8 cellular contexts compared by ENCODE assay signal in genomic region chr1:37323486-37324377, GRCh38.
A peak's percentile ranks its signal among the peaks of the same experiment; 100 is the strongest.
DNase-seq lines count a peak whose midpoint lies in the region; ATAC-seq, FAIRE-seq and TF ChIP-seq lines count a peak whose summit lies in the region.

No MANE protein-coding gene starts in this region.

- CTCF ChIA-PET in K562 (lab: Yijun Ruan, JAX; ENCODE audit: low intra/inter-chr PET ratio) = interaction anchor here (0.6 to 1.2 kb wide), 4 partner anchors 321 to 1607 kb away, joined by 3 to 5 read pairs (median 4); no protein-coding TSS in a partner anchor

- peak; percentile 69 to 91 for TF ChIP-seq RAD21 in K562 (CRISPR knock-in tag; conservative IDR thresholded peaks at IDR 0.05 in 1 of 2, IDR thresholded peaks at IDR 0.05 in 1 of 2)

- no peak for TF ChIP-seq POLR2A in K562 (conservative IDR thresholded peaks at IDR 0.05)

- BruUV-seq in K562 (replicated peaks; lab: Mats Ljungman, UMichigan) = no TSS peak

- no peaks in the 10 kb centered on the region for H3K36me3 ChIP-seq in K562 (ENCODE audit: control insufficient read depth, insufficient read depth, low read length)

- no peaks in the 10 kb centered on the region for H3K36me3 Mint-ChIP-seq in natural killer cell
- H3K36me3 Mint-ChIP-seq in natural killer cell treated with Interleukin-12 subunit alpha and Interleukin-12 subunit beta and Interleukin-15 and Interleukin-18, amount 100 ng/mL, for 72 hours = no peaks in the 10 kb centered on the region
- H3K36me3 Mint-ChIP-seq in neural crest cell (ENCODE audit: low read depth) = no peaks in the 10 kb centered on the region

- H3K4me3 Mint-ChIP-seq in natural killer cell (no peak overlapping the region), neural crest cell (no peak overlapping the region)
- H3K4me3 Mint-ChIP-seq in natural killer cell treated with Interleukin-12 subunit alpha and Interleukin-12 subunit beta and Interleukin-15 and Interleukin-18, amount 100 ng/mL, for 72 hours = no peak overlapping the region

- intact Hi-C loops in natural killer cell (cut with micrococcal nuclease) (loop anchor here (5.0 kb wide), 1 partner anchor 746 kb away; no protein-coding TSS in a partner anchor), K562 (cut with micrococcal nuclease) (loop anchor here (5.0 to 10.0 kb wide), 4 partner anchors 111 to 749 kb away; no protein-coding TSS in a partner anchor)

- no peak for TF ChIP-seq EP300 in K562 (IDR thresholded peaks at IDR 0.05; ENCODE audit: low read length)

- no peak overlapping the region for H3K4me2 ChIP-seq in K562 (ENCODE audit: insufficient read depth, low read length)

- no peak overlapping the region for H3K27ac ChIP-seq in K562 (ENCODE audit: extremely low read depth, low read depth, low read length)

- no peaks in the 10 kb centered on the region for H3K79me2 ChIP-seq in K562 (ENCODE audit: control insufficient read depth, insufficient read depth, low read length)

- POLR2A ChIA-PET in K562 (lab: Yijun Ruan, JAX) = no interaction called here

- H2AFZ ChIP-seq in K562 (ENCODE audit: low read depth, low read length) = no peak overlapping the region

- no peaks in the 10 kb centered on the region for H3K9me1 ChIP-seq in K562 (ENCODE audit: control insufficient read depth, insufficient read depth, low read length)

- WGBS in K562 (ENCODE audit: insufficient coverage, low coverage, missing lambda C conversion rate) = 21% methylated on average over 17 of the region's 19 CpGs

- H3K27ac Mint-ChIP-seq in natural killer cell = no peak overlapping the region
- no peak overlapping the region for H3K27ac Mint-ChIP-seq in natural killer cell treated with Interleukin-12 subunit alpha and Interleukin-12 subunit beta and Interleukin-15 and Interleukin-18, amount 100 ng/mL, for 72 hours
- no peak overlapping the region for H3K27ac Mint-ChIP-seq in neural crest cell (ENCODE audit: unreplicated experiment)

- no peak overlapping the region for H3K9ac ChIP-seq in K562 (ENCODE audit: insufficient read depth in 1 of 2, low read depth in 2 of 2, low read length in 2 of 2)

- peaks cover 25 to 36% of the 10 kb centered on the region in 2 donors for H3K27me3 Mint-ChIP-seq in natural killer cell (ENCODE audit: low read depth in 2 of 2)
- peaks cover 28 to 33% of the 10 kb centered on the region in 2 donors for H3K27me3 Mint-ChIP-seq in natural killer cell treated with Interleukin-12 subunit alpha and Interleukin-12 subunit beta and Interleukin-15 and Interleukin-18, amount 100 ng/mL, for 72 hours
- H3K27me3 Mint-ChIP-seq in neural crest cell (ENCODE audit: low read depth) = peaks cover 61% of the 10 kb centered on the region

- no peak overlapping the region for H3K4me3 ChIP-seq in K562

- TF ChIP-seq CTCF in natural killer cell (IDR thresholded peaks at IDR 0.05) (peak; percentile 50), K562 (IDR thresholded peaks at IDR 0.05 in 2 of 3, conservative IDR thresholded peaks at IDR 0.05 in 1 of 3; ENCODE audit: insufficient read depth in 2 of 3, low read depth in 1 of 3, low read length in 3 of 3) (peak; percentile 82 to 87 (median 86)), neural crest cell (conservative IDR thresholded peaks at IDR 0.05) (peak; percentile 78)

- DNase-seq in natural killer cell = no peak
- no peak for DNase-seq in natural killer cell treated with Interleukin-12 subunit alpha and Interleukin-12 subunit beta and Interleukin-15 and Interleukin-18, amount 100 ng/mL, for 72 hours (ENCODE audit: low spot score)
- DNase-seq in NCI-H460 (ENCODE audit: extremely low read depth, low read depth) = peak; percentile 9
- peak; percentile 67 to 88 (median 86) for DNase-seq in K562 (ENCODE audit: extremely low read depth in 1 of 4, low spot score in 3 of 4)
- peak; percentile 31 for DNase-seq in neural crest cell (ENCODE audit: low read depth, low spot score)
- no peak for DNase-seq in nucleus accumbens (lab: John Stamatoyannopoulos, UW)

- no peaks in the 10 kb centered on the region for H3K9me3 ChIP-seq in K562 (replicated peaks; ENCODE audit: control insufficient read depth, insufficient read depth, low read depth, low read length)

- FAIRE-seq in K562 (lab: Jason Lieb, UNC) = peak; percentile 85

- H3K9me3 Mint-ChIP-seq in natural killer cell (no peaks in the 10 kb centered on the region), neural crest cell (peaks cover 2% of the 10 kb centered on the region)
- no peaks in the 10 kb centered on the region for H3K9me3 Mint-ChIP-seq in natural killer cell treated with Interleukin-12 subunit alpha and Interleukin-12 subunit beta and Interleukin-15 and Interleukin-18, amount 100 ng/mL, for 72 hours

- no peak for ATAC-seq in natural killer cell
- no peak for ATAC-seq in natural killer cell treated with Interleukin-12 subunit alpha and Interleukin-12 subunit beta and Interleukin-15 and Interleukin-18, amount 100 ng/mL, for 72 hours
- ATAC-seq in K562 = peak; percentile 72
- ATAC-seq in GM21390 (IDR thresholded peaks at IDR 0.05; ENCODE audit: unreplicated experiment) = no peak
- no peak for ATAC-seq in HG03378 (IDR thresholded peaks at IDR 0.05; ENCODE audit: unreplicated experiment)

- no peaks in the 10 kb centered on the region for H3K4me1 ChIP-seq in K562 (replicated peaks in 1 of 2; ENCODE audit: control insufficient read depth in 2 of 2, insufficient read depth in 2 of 2, low read length in 2 of 2)

- no peaks in the 10 kb centered on the region for H4K20me1 ChIP-seq in K562 (replicated peaks; ENCODE audit: control insufficient read depth, insufficient read depth, low read length)

- no peaks in the 10 kb centered on the region for H3K4me1 Mint-ChIP-seq in natural killer cell
- H3K4me1 Mint-ChIP-seq in natural killer cell treated with Interleukin-12 subunit alpha and Interleukin-12 subunit beta and Interleukin-15 and Interleukin-18, amount 100 ng/mL, for 72 hours (ENCODE audit: low read depth in 2 of 2) = no peaks in the 10 kb centered on the region
- no peaks in the 10 kb centered on the region for H3K4me1 Mint-ChIP-seq in neural crest cell

- H3K27me3 ChIP-seq in K562 (ENCODE audit: control insufficient read depth in 2 of 2, insufficient read depth in 2 of 2, low read length in 2 of 2) = peaks cover 4 to 8% of the 10 kb centered on the region in 2 experiments; a peak in 3 of 5 replicates

- in situ Hi-C loops in K562 (cut with MboI) = no loop called here

TF ChIP-seq in K562, 482 proteins besides CTCF, POLR2A, EP300 and RAD21:
- TF ChIP-seq ZNF384 (IDR thresholded peaks at IDR 0.05; ENCODE audit: low read depth, low read length) (no peak), XRCC5 (IDR thresholded peaks at IDR 0.05; ENCODE audit: low read depth, low read length) (0 out of 2 replicates have a peak, but pooled peaks have one; percentile 38), STAG1 (CRISPR knock-in tag; IDR thresholded peaks at IDR 0.05; ENCODE audit: borderline replicate concordance) (peak; percentile 35; the same call in 1 of the 2 replicates), KLF16 (IDR thresholded peaks at IDR 0.05) (peak; percentile 52; the same call in 1 of the 2 replicates), CBX3 (IDR thresholded peaks at IDR 0.05; ENCODE audit: borderline replicate concordance in 1 of 2, low read length in 2 of 2) (0 out of 3 replicates have a peak, but pooled peaks of 1 of the 2 experiments have one; percentile 33), TRIM28 (IDR thresholded peaks at IDR 0.05) (0 out of 2 replicates have a peak, but pooled peaks have one; percentile 34), CEBPZ (IDR thresholded peaks at IDR 0.05; ENCODE audit: borderline replicate concordance, low read depth, low read length) (no peak), DEAF1 (CRISPR knock-in tag; IDR thresholded peaks at IDR 0.05) (peak; percentile 73), CBX2 (IDR thresholded peaks at IDR 0.05; ENCODE audit: insufficient read depth, low read length, poor library complexity, severe bottlenecking) (no peak), CC2D1A (IDR thresholded peaks at IDR 0.05) (0 out of 2 replicates have a peak, but pooled peaks have one; percentile 11), SIN3B (IDR thresholded peaks at IDR 0.05; ENCODE audit: low read depth) (no peak), SMC3 (conservative IDR thresholded peaks at IDR 0.05; ENCODE audit: insufficient read depth, low read depth, low read length) (peak; percentile 77)

Comparison
In these comparisons a context has a peak if more than half of its experiments do, and no peak if none do; other contexts are left out.
1. DNase-seq: peak in NCI-H460 (single experiment), K562 (4 of 4) and neural crest cell (single experiment); none in natural killer cell (single experiment), natural killer cell treated with Interleukin-12 subunit alpha and Interleukin-12 subunit beta and Interleukin-15 and Interleukin-18, amount 100 ng/mL, for 72 hours (single experiment) and nucleus accumbens (0 of 56).
2. Peak in every context shown above with its lines, with median percentiles within 50 percentile points of each other: CTCF ChIP-seq.